ENCODE assay signal across 18 cellular contexts in the genomic region with DNA sequence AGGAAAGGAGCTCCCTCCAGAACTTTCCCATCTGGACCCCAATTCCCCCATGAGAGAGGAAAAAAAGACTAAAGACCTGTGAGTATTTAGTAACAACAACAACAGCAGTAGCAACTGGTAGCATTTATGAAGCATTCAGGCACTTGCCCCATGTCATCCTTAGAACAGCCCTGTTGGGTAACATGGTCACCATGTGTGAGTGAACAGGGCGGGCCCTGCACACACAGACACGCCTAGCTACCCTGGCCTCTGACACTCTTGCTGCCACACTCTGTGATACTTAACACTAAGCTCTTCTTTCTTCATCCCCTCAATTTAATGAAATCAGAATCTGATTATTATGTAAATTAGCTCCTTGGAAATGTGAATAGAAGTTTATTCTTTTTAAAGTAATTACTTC. TPM values are rescaled to one million over a fixed set of nuclear protein-coding genes. Genes with fewer than 3 reads are reported as not detected.
DNase-seq lines count a peak whose midpoint lies in the region; ATAC-seq and TF ChIP-seq lines count a peak whose summit lies in the region.
"Had no signal": no experiment of that assay in that cellular context is flagged by ENCODE, and none has a peak within 500 bp of the region (broad histone marks: within the 10 kb centered on the region; RNA-seq: fewer than 3 reads in every experiment).

No MANE protein-coding gene starts in this region.

- H4K5ac ChIP-seq in H9 (ENCODE audit: insufficient read length, low read depth, low read length) = no peak overlapping the region

- no peaks in the 10 kb centered on the region for H4K20me1 ChIP-seq in H9 (ENCODE audit: control insufficient read depth, insufficient read depth, insufficient read length)

- H3K9me3 Mint-ChIP-seq in H9 = no peaks in the 10 kb centered on the region
- H3K9me3 Mint-ChIP-seq: CD4-positive, alpha-beta T cell had no signal

- intact Hi-C loops in left colon (cut with DNase I, micrococcal nuclease) = no loop called here
- intact Hi-C loops in lower leg skin (cut with DNase I; ENCODE audit: low total_unique reads) = no loop called here

- H3K23me2 ChIP-seq in H9 (ENCODE audit: insufficient read length, low read depth, low read length, poor library complexity, severe bottlenecking) = no peaks in the 10 kb centered on the region

- H3K4ac ChIP-seq in H9 (ENCODE audit: low read depth, low read length) = no peak overlapping the region

- no peak overlapping the region for H2AFZ ChIP-seq in H9 (ENCODE audit: low read length)

- no CpG with 5 or more reads among the region's 2 CpGs for WGBS in H9 (ENCODE audit: extremely low coverage, insufficient read length, low lambda C conversion rate)
- WGBS in lower leg skin, 2 donors = 66 to 86% methylated on average over 2 of the region's 2 CpGs

- H3K27me3 ChIP-seq in H9 (ENCODE audit: insufficient read depth, low read length) = no peaks in the 10 kb centered on the region
- H3K27me3 ChIP-seq in thoracic aorta (replicated peaks; ENCODE audit: insufficient read depth) = no peaks in the 10 kb centered on the region
- H3K27me3 ChIP-seq: BE2C had no signal

- H3K4me1 ChIP-seq in H9 (ENCODE audit: insufficient read depth, low read length) (peaks cover 3% of the 10 kb centered on the region), thoracic aorta (ENCODE audit: control insufficient read depth in 1 of 2, low read depth in 2 of 2) (peaks cover 6 to 13% of the 10 kb centered on the region in 2 donors)
- H3K4me1 ChIP-seq: BE2C had no signal

- H3K79me2 ChIP-seq in H9 (ENCODE audit: insufficient read depth, low read length) = no peaks in the 10 kb centered on the region

- H3K79me1 ChIP-seq in H9 (ENCODE audit: insufficient read depth, low read depth, low read length, poor library complexity, severe bottlenecking) = no peaks in the 10 kb centered on the region

- H3K36me3 ChIP-seq in thoracic aorta = no peaks in the 10 kb centered on the region
- H3K36me3 ChIP-seq: BE2C had no signal

- no peak overlapping the region for H3K18ac ChIP-seq in H9 (ENCODE audit: insufficient read length, low read depth, low read length)

- no peak overlapping the region for H3K56ac ChIP-seq in H9 (ENCODE audit: insufficient read length, low read depth, low read length)

- H3K4me3 ChIP-seq in thoracic aorta = no peak overlapping the region
- no peak overlapping the region for H3K4me3 ChIP-seq in lower leg skin (ENCODE audit: low read depth, poor library complexity, severe bottlenecking)

- no peak overlapping the region for H2BK12ac ChIP-seq in H9 (ENCODE audit: insufficient read length, low read depth, low read length)

- no peak overlapping the region for H2BK5ac ChIP-seq in H9 (ENCODE audit: insufficient read length, low read length)

- no peaks in the 10 kb centered on the region for H3K9me3 ChIP-seq in H9 (ENCODE audit: control insufficient read depth, low read depth, low read length)
- no peaks in the 10 kb centered on the region for H3K9me3 ChIP-seq in thoracic aorta
- H3K9me3 ChIP-seq: BE2C had no signal

- H2BK15ac ChIP-seq in H9 (ENCODE audit: low read depth, low read length) = no peak overlapping the region

- H3K4me3 Mint-ChIP-seq in H9 = no peak overlapping the region
- H3K4me3 Mint-ChIP-seq: CD4-positive, alpha-beta T cell had no signal

- peaks cover 44 to 85% (median 65%) of the 10 kb centered on the region in 3 experiments; a peak in 6 of 7 replicates for H3K36me3 Mint-ChIP-seq in H9 (ENCODE audit: insufficient read depth in 1 of 3, low read depth in 3 of 3)

- ATAC-seq in left colon (peak; percentile 72), thoracic aorta (ENCODE audit: insufficient number of reproducible peaks, low FRiP score, low read depth) (no peak), HG03159 (IDR thresholded peaks at IDR 0.05; ENCODE audit: unreplicated experiment) (no peak)

- DNase-seq in H9 (no peak), caudate nucleus (lab: John Stamatoyannopoulos, UW) (no peak), left colon (no peak), thoracic aorta (ENCODE audit: low spot score) (no peak), lower leg skin (ENCODE audit: low spot score in 2 of 2) (no peak), middle frontal gyrus (ENCODE audit: extremely low spot score, low spot score) (no peak)
- DNase-seq: BE2C; Calu3; CD4-positive, alpha-beta T cell; DMS53; Karpas-422; NCI-H1105 treated with DMSO at 0.1 percent for 48 hours; NCI-H1694 treated with DMSO at 0.1 percent for 48 hours; NCI-H226; NCI-H526 treated with DMSO at 0.1 percent for 48 hours; RPMI8226; SIG-M5 had no signal

- H2AK5ac ChIP-seq in H9 (ENCODE audit: insufficient read length, low read length) = no peak overlapping the region

- TF ChIP-seq CTCF in H9 (conservative IDR thresholded peaks at IDR 0.05) (no peak), thoracic aorta (IDR thresholded peaks at IDR 0.05) (no peak), lower leg skin (IDR thresholded peaks at IDR 0.05) (no peak)

- no peak overlapping the region for H3K23ac ChIP-seq in H9 (ENCODE audit: insufficient read length, low read depth, low read length)

- H3K14ac ChIP-seq in H9 (ENCODE audit: insufficient read depth, low read length) = no peak overlapping the region

- H3T11ph ChIP-seq in H9 (ENCODE audit: low read length) = no peak overlapping the region

- H3K27ac ChIP-seq in H9 (ENCODE audit: insufficient read length, low read depth, low read length) (no peak overlapping the region), caudate nucleus (ENCODE audit: low read depth, low read length) (peak overlapping the region; percentile 1), thoracic aorta (peak overlapping the region; percentile 59 to 71)

- peak overlapping the region; percentile 76 to 86 (median 82); a peak in 6 of 7 replicates for H3K27ac Mint-ChIP-seq in H9
- H3K27ac Mint-ChIP-seq: CD4-positive, alpha-beta T cell had no signal

- H4K91ac ChIP-seq in H9 (ENCODE audit: insufficient read length, low read depth, low read length) = no peak overlapping the region

- H2BK120ac ChIP-seq in H9 (ENCODE audit: low read depth, low read length, poor library complexity, severe bottlenecking) = no peak overlapping the region

- no peaks in the 10 kb centered on the region; the same call in 1 of the 2 replicates for H3K27me3 Mint-ChIP-seq in H9 (ENCODE audit: low read depth)

- no peak overlapping the region for H2BK20ac ChIP-seq in H9 (ENCODE audit: low read depth, low read length, poor library complexity, severe bottlenecking)

- H3K4me1 Mint-ChIP-seq in H9 = peaks cover 13 to 14% of the 10 kb centered on the region in 2 experiments

- no peak for TF ChIP-seq POLR2A in lower leg skin (IDR thresholded peaks at IDR 0.05)

- H3K4me2 ChIP-seq in H9 (ENCODE audit: insufficient read depth, insufficient read length, low read length) = no peak overlapping the region

- H3K9ac ChIP-seq in H9 (ENCODE audit: extremely low read depth, insufficient read length, low read length) = no peak overlapping the region

- H4K8ac ChIP-seq in H9 (replicated peaks; ENCODE audit: insufficient read length, low read depth, low read length) = no peak overlapping the region

RNA-seq across cellular contexts. Expression of a gene that starts 26.1 kb away (rescaled TPM):
- 2.3 and 3.0 TPM in 2 replicates for total RNA-seq in H9 (2021)
- total RNA-seq in left colon = not detected
- total RNA-seq in thoracic aorta = not detected
- 1 to 10 TPM in 3 of 4 donors, under 1 TPM in 1; 0.83 to 2.3 (median 1.3) TPM for total RNA-seq in lower leg skin
- total RNA-seq: CD4-positive, alpha-beta T cell had no signal
